Comparison of ENCODE assay signal across 7 cellular contexts in genomic region chr1:31483012-31483946, GRCh38.
A peak's percentile ranks its signal among the peaks of the same experiment; 100 is the strongest.
DNase-seq lines count a peak whose midpoint lies in the region; ATAC-seq and TF ChIP-seq lines count a peak whose summit lies in the region.

No MANE protein-coding gene starts in this region.

- DNase-seq in HT1080 (ENCODE audit: low read depth) (peak; percentile 46), WERI-Rb-1 (peak; percentile 66), kidney tubule cell (ENCODE audit: low spot score) (peak; percentile 96), NCI-H2029 (lab: John Stamatoyannopoulos, UW) (no peak)
- no peak for DNase-seq in activated CD8-positive, alpha-beta T cell treated with anti-CD3 and anti-CD28 coated beads, Interleukin-2, amount 10 ng/mL, durations not matched to agents 7 days and 5 days
- DNase-seq in activated T-cell treated with anti-CD3 and anti-CD28 coated beads, Interleukin-2, amount 50 U/mL, for 1 hour = no peak

- no peaks in the 10 kb centered on the region for H3K27me3 Mint-ChIP-seq in activated CD8-positive, alpha-beta T cell treated with anti-CD3 and anti-CD28 coated beads, Interleukin-2, amount 10 ng/mL, durations not matched to agents 7 days and 5 days (ENCODE audit: low read depth)

- H3K4me3 ChIP-seq in WERI-Rb-1 (ENCODE audit: low read depth, low read length) = no peak overlapping the region

- no peak for TF ChIP-seq CTCF in WERI-Rb-1 (IDR thresholded peaks at IDR 0.05; ENCODE audit: low read depth, low read length)

- peak; percentile 37 for TF ChIP-seq POLR2A in GM19193 (IDR thresholded peaks at IDR 0.05; ENCODE audit: extremely low read depth, insufficient read depth, insufficient read length)

- H3K27ac Mint-ChIP-seq in activated CD8-positive, alpha-beta T cell treated with anti-CD3 and anti-CD28 coated beads, Interleukin-2, amount 10 ng/mL, durations not matched to agents 7 days and 5 days = no peak overlapping the region

- CTCF ChIA-PET in activated CD8-positive, alpha-beta T cell treated with anti-CD3 and anti-CD28 coated beads, Interleukin-2, amount 10 ng/mL, durations not matched to agents 7 days and 5 days (lab: Charles Lee) = no interaction called here

- peaks cover 7% of the 10 kb centered on the region for H3K9me3 ChIP-seq in WERI-Rb-1 (ENCODE audit: severe bottlenecking)

- H3K27me3 ChIP-seq in WERI-Rb-1 (ENCODE audit: insufficient read depth, low read depth, severe bottlenecking) = no peaks in the 10 kb centered on the region

- no peaks in the 10 kb centered on the region for H3K36me3 ChIP-seq in WERI-Rb-1

- POLR2A ChIA-PET in activated CD8-positive, alpha-beta T cell treated with anti-CD3 and anti-CD28 coated beads, Interleukin-2, amount 10 ng/mL, durations not matched to agents 7 days and 5 days (lab: Charles Lee) = no interaction called here

- no peak for ATAC-seq in activated CD8-positive, alpha-beta T cell treated with anti-CD3 and anti-CD28 coated beads, Interleukin-2, amount 10 ng/mL, durations not matched to agents 7 days and 5 days

- peaks cover 9% of the 10 kb centered on the region for H3K4me1 Mint-ChIP-seq in activated CD8-positive, alpha-beta T cell treated with anti-CD3 and anti-CD28 coated beads, Interleukin-2, amount 10 ng/mL, durations not matched to agents 7 days and 5 days (ENCODE audit: low read depth)

- H3K27ac ChIP-seq in WERI-Rb-1 = peak overlapping the region; percentile 91

- H3K36me3 Mint-ChIP-seq in activated CD8-positive, alpha-beta T cell treated with anti-CD3 and anti-CD28 coated beads, Interleukin-2, amount 10 ng/mL, durations not matched to agents 7 days and 5 days (ENCODE audit: low read depth) = no peaks in the 10 kb centered on the region

- H3K4me3 Mint-ChIP-seq in activated CD8-positive, alpha-beta T cell treated with anti-CD3 and anti-CD28 coated beads, Interleukin-2, amount 10 ng/mL, durations not matched to agents 7 days and 5 days = no peak overlapping the region

- no peaks in the 10 kb centered on the region for H3K9me3 Mint-ChIP-seq in activated CD8-positive, alpha-beta T cell treated with anti-CD3 and anti-CD28 coated beads, Interleukin-2, amount 10 ng/mL, durations not matched to agents 7 days and 5 days (ENCODE audit: insufficient read depth)

Comparison
In these comparisons a context has a peak if more than half of its experiments do, and no peak if none do; other contexts are left out.
1. DNase-seq: peak in HT1080 (single experiment), WERI-Rb-1 (single experiment) and kidney tubule cell (single experiment); none in activated CD8-positive, alpha-beta T cell treated with anti-CD3 and anti-CD28 coated beads, Interleukin-2, amount 10 ng/mL, durations not matched to agents 7 days and 5 days (single experiment), activated T-cell treated with anti-CD3 and anti-CD28 coated beads, Interleukin-2, amount 50 U/mL, for 1 hour (single experiment) and NCI-H2029 (single experiment).